8 cellular contexts compared by ENCODE assay signal in the genomic region with DNA sequence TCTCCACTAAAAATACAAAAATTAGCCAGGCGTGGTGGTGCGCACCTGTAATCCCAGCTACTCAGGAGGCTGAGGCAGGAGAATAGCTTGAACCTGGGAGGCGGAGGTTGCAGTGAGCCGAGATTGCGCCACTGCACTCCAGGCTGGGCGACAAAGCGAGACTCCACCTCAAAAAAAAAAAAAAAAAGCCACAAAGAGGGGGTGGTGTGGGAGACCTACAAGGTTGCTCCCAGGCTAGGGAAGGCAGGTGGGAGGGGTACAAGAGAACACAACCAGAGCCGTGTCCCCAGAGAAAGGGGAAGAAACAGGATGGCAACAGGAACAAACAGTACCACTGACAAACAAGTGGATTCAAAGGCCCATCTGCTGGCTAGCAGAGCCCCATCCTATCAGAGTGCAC. TPM values are rescaled to one million over a fixed set of nuclear protein-coding genes. Genes with fewer than 3 reads are reported as not detected.
A peak's percentile ranks its signal among the peaks of the same experiment; 100 is the strongest.
DNase-seq lines count a peak whose midpoint lies in the region; TF ChIP-seq lines count a peak whose summit lies in the region.
"Not testable (repeated sequence)": the region's sequence is repeated elsewhere in the genome, so short reads cannot be mapped to it uniquely, and the experiment has no call there.

No MANE protein-coding gene starts in this region.

- not testable (repeated sequence) for H3K9me3 ChIP-seq in BLaER1; HEK293 (ENCODE audit: control insufficient read depth, insufficient read depth, low read depth, low read length); trophoblast cell (ENCODE audit: insufficient read depth, low read depth, low read length)

- not testable (repeated sequence) for H2AK5ac ChIP-seq in trophoblast cell (ENCODE audit: low read length)

- DNase-seq in NB4 (ENCODE audit: low read depth): peak; percentile 65
- DNase-seq in NCI-H2081 (lab: John Stamatoyannopoulos, UW): peak; percentile 36 to 72
- peak; percentile 37 for DNase-seq in NCI-H510A (lab: John Stamatoyannopoulos, UW)
- peak; percentile 19 for DNase-seq in NOMO-1 treated with DMSO at 0.1 percent for 48 hours (lab: John Stamatoyannopoulos, UW; ENCODE audit: unreplicated experiment)
- DNase-seq in trophoblast cell: not testable (repeated sequence)

- POLR2A ChIA-PET in HEK293 (lab: Yijun Ruan, JAX): interaction anchor here (0.6 kb wide), 1 partner anchor 21 kb away, joined by 3 read pairs; no protein-coding TSS in a partner anchor

- WGBS in trophoblast cell (ENCODE audit: extremely low coverage, insufficient coverage, insufficient read length): no CpG with 5 or more reads among the region's 8 CpGs

- not testable (repeated sequence) for H4K91ac ChIP-seq in trophoblast cell (ENCODE audit: low read depth, low read length)

- H3K18ac ChIP-seq in trophoblast cell (ENCODE audit: low read length): not testable (repeated sequence)

- H4K20me1 ChIP-seq in BLaER1: peaks cover 81% of the 10 kb centered on the region

- peak overlapping the region; percentile 31 for H3K4me2 ChIP-seq in BLaER1
- not testable (repeated sequence) for H3K4me2 ChIP-seq in trophoblast cell (ENCODE audit: low read length)

- H2BK5ac ChIP-seq in trophoblast cell (ENCODE audit: low read depth, low read length, poor library complexity): not testable (repeated sequence)

- not testable (repeated sequence) for H3K27me3 ChIP-seq in BLaER1; trophoblast cell (ENCODE audit: insufficient read depth, low read length)

- not testable (repeated sequence) for H2AFZ ChIP-seq in trophoblast cell (ENCODE audit: insufficient read depth, low read length, poor library complexity)

- H4K8ac ChIP-seq in trophoblast cell (ENCODE audit: low read depth, low read length): not testable (repeated sequence)

- H3K36me3 ChIP-seq in BLaER1; HEK293 (ENCODE audit: control insufficient read depth in 2 of 2, insufficient read depth in 1 of 2, low read length in 2 of 2); trophoblast cell (ENCODE audit: control insufficient read depth in 1 of 2, insufficient read depth in 2 of 2, low read length in 2 of 2): not testable (repeated sequence)

- H3K9ac ChIP-seq in BLaER1; trophoblast cell (ENCODE audit: low read length): not testable (repeated sequence)

- H3K4me1 ChIP-seq in BLaER1 (peaks cover 80% of the 10 kb centered on the region), HEK293 (ENCODE audit: control insufficient read depth, insufficient read depth, low read length) (peaks cover 17% of the 10 kb centered on the region), trophoblast cell (ENCODE audit: control insufficient read depth in 1 of 2, insufficient read depth in 2 of 2, low read length in 2 of 2) (peaks cover 8 to 13% of the 10 kb centered on the region in 2 experiments)

- not testable (repeated sequence) for H3K79me2 ChIP-seq in trophoblast cell (ENCODE audit: control insufficient read depth, insufficient read depth, low read length, poor library complexity)

- H4K12ac ChIP-seq in trophoblast cell (ENCODE audit: low read depth, low read length): not testable (repeated sequence)

- not testable (repeated sequence) for H2BK120ac ChIP-seq in trophoblast cell (ENCODE audit: insufficient read depth, low read length, poor library complexity)

- TF ChIP-seq POLR2A in NB4 (IDR thresholded peaks at IDR 0.05; ENCODE audit: extremely low read depth, insufficient read length): not testable (repeated sequence)

- H2BK12ac ChIP-seq in trophoblast cell (ENCODE audit: low read length): not testable (repeated sequence)

- not testable (repeated sequence) for H3K14ac ChIP-seq in trophoblast cell (ENCODE audit: low read length)

- H3K27ac ChIP-seq in BLaER1; HEK293 (ENCODE audit: extremely low read depth, low read depth, low read length); trophoblast cell (ENCODE audit: low read depth, low read length): not testable (repeated sequence)
- peak overlapping the region; percentile 11; the same call in 1 of the 2 replicates for H3K27ac ChIP-seq in VCaP

- CTCF ChIA-PET in HEK293 (lab: Yijun Ruan, JAX): interaction anchor here (0.7 to 7.6 kb wide), 7 partner anchors 8 to 164 kb away, joined by 3 to 155 read pairs (median 7); no protein-coding TSS in a partner anchor

- TF ChIP-seq CTCF in HEK293 (tag by site-specific recombination; IDR thresholded peaks at IDR 0.05); NB4 (IDR thresholded peaks at IDR 0.05; ENCODE audit: low read depth, low read length); VCaP (conservative IDR thresholded peaks at IDR 0.05): not testable (repeated sequence)

- H3K4ac ChIP-seq in trophoblast cell (ENCODE audit: low read depth, low read length): peak overlapping the region; percentile 46

- not testable (repeated sequence) for H3K4me3 ChIP-seq in BLaER1; HEK293 (ENCODE audit: low read depth, low read length); NB4 (ENCODE audit: low read depth, low read length); trophoblast cell (ENCODE audit: low read depth, low read length)

- H3K79me1 ChIP-seq in trophoblast cell (ENCODE audit: low read length): not testable (repeated sequence)

- not testable (repeated sequence) for H3K23ac ChIP-seq in trophoblast cell (ENCODE audit: low read length)

TF ChIP-seq in HEK293, 187 proteins besides CTCF, POLR2A, EP300 and RAD21:
- peak; percentile 58 for TF ChIP-seq ZFHX2 (tag by site-specific recombination; conservative IDR thresholded peaks at IDR 0.05)
- TF ChIP-seq EGR2 (tag by site-specific recombination; IDR thresholded peaks at IDR 0.05; ENCODE audit: low read depth): peak; percentile 55

RNA-seq across cellular contexts. Expression of a gene that starts 4.2 kb away (rescaled TPM):
- 14.2 and 14.7 TPM in 2 replicates for polyA plus RNA-seq in trophoblast cell (2013)
